ENCODE assay signal across 1 cellular context in genomic region chr9:130219661-130220081, GRCh38.
TF ChIP-seq lines count a peak whose summit lies in the region.

No MANE protein-coding gene starts in this region.

TF ChIP-seq in SK-N-SH, 30 proteins besides CTCF, POLR2A, EP300 and RAD21:
- TF ChIP-seq RCOR1 (IDR thresholded peaks at IDR 0.05; ENCODE audit: low read length) = 0 out of 2 replicates have a peak, but pooled peaks have one; percentile 18
- no peak for TF ChIP-seq FOXJ3 (CRISPR knock-in tag; IDR thresholded peaks at IDR 0.05)
- TF ChIP-seq MXI1 (IDR thresholded peaks at IDR 0.05; ENCODE audit: low read depth, low read length) = peak; percentile 21; the same call in 1 of the 2 replicates
- no peak for TF ChIP-seq POLR2AphosphoS5 (IDR thresholded peaks at IDR 0.05; ENCODE audit: low read depth, low read length)
